Comparison of ENCODE assay signal across 1 cellular context in genomic region chr6:28978959-28979561, GRCh38.
TF ChIP-seq lines count a peak whose summit lies in the region.

No MANE protein-coding gene starts in this region.

TF ChIP-seq in K562, 482 proteins besides CTCF, POLR2A, EP300 and RAD21:
- no peak for TF ChIP-seq DDX20 (tag; IDR thresholded peaks at IDR 0.05; ENCODE audit: low read depth)
- TF ChIP-seq L3MBTL2 (IDR thresholded peaks at IDR 0.05) = no peak
- no peak for TF ChIP-seq SP2 (IDR thresholded peaks at IDR 0.05; ENCODE audit: extremely low read depth, low read depth, low read length, poor library complexity, severe bottlenecking)
- no peak for TF ChIP-seq PHB (CRISPR knock-in tag; IDR thresholded peaks at IDR 0.05)
- TF ChIP-seq ATF3 (IDR thresholded peaks at IDR 0.05) = peak; percentile 77
- no peak for TF ChIP-seq ATF3 (CRISPR knock-in tag; conservative IDR thresholded peaks at IDR 0.05)
- no peak for TF ChIP-seq CCAR2 (IDR thresholded peaks at IDR 0.05; ENCODE audit: low read depth, low read length)
- peak; percentile 85 for TF ChIP-seq CEBPB (tag; IDR thresholded peaks at IDR 0.05)
- TF ChIP-seq HEY1 (CRISPR knock-in tag; IDR thresholded peaks at IDR 0.05; ENCODE audit: borderline replicate concordance) = no peak
- TF ChIP-seq BDP1 (IDR thresholded peaks at IDR 0.05; ENCODE audit: insufficient read depth, insufficient read length) = no peak
- no peak for TF ChIP-seq JUND (IDR thresholded peaks at IDR 0.05; ENCODE audit: borderline replicate concordance, low read depth, low read length)
- TF ChIP-seq JUND (tag; IDR thresholded peaks at IDR 0.05; ENCODE audit: borderline replicate concordance, low read depth, low read length) = no peak
- TF ChIP-seq SMARCA5 (IDR thresholded peaks at IDR 0.05) = no peak
- 0 out of 2 replicates have a peak, but pooled peaks have one; percentile 13 for TF ChIP-seq NBN (IDR thresholded peaks at IDR 0.05; ENCODE audit: low read depth)
- TF ChIP-seq TOE1 (IDR thresholded peaks at IDR 0.05; ENCODE audit: borderline replicate concordance) = no peak
- TF ChIP-seq TOE1 (CRISPR knock-in tag; IDR thresholded peaks at IDR 0.05; ENCODE audit: borderline replicate concordance, low read depth) = peak; percentile 47; the same call in 1 of the 2 replicates
- TF ChIP-seq MYC (IDR thresholded peaks at IDR 0.05; ENCODE audit: low read depth, low read length) = 0 out of 2 replicates have a peak, but pooled peaks have one; percentile 9
- TF ChIP-seq MYC (CRISPR knock-in tag; IDR thresholded peaks at IDR 0.05; ENCODE audit: borderline replicate concordance, low read depth) = no peak
- no peak for TF ChIP-seq HNRNPH1 (optimal IDR thresholded peaks at IDR 0.05; ENCODE audit: low read depth, low read length)
- no peak for TF ChIP-seq U2AF1 (optimal IDR thresholded peaks at IDR 0.05; ENCODE audit: low read depth, low read length)
- TF ChIP-seq CEBPG (CRISPR knock-in tag; IDR thresholded peaks at IDR 0.05) = no peak
- peak; percentile 33 to 85; a peak in 3 of 4 replicates for TF ChIP-seq CEBPG (tag; conservative IDR thresholded peaks at IDR 0.05 in 1 of 2, IDR thresholded peaks at IDR 0.05 in 1 of 2)
- TF ChIP-seq POLR2H (tag; IDR thresholded peaks at IDR 0.05; ENCODE audit: low read depth) = peak; percentile 36
- TF ChIP-seq ERF (CRISPR knock-in tag; IDR thresholded peaks at IDR 0.05) = no peak
- TF ChIP-seq MEIS2 (IDR thresholded peaks at IDR 0.05; ENCODE audit: partially characterized antibody) = peak; percentile 5
- TF ChIP-seq ZNF512 (tag; IDR thresholded peaks at IDR 0.05) = peak; percentile 68
- TF ChIP-seq CHD2 (IDR thresholded peaks at IDR 0.05; ENCODE audit: low read depth, low read length) = no peak
- no peak for TF ChIP-seq THRA (IDR thresholded peaks at IDR 0.05)
- TF ChIP-seq TAL1 (IDR thresholded peaks at IDR 0.05) = no peak
- TF ChIP-seq ZNF584 (CRISPR knock-in tag; IDR thresholded peaks at IDR 0.05; ENCODE audit: low read depth) = no peak
- TF ChIP-seq, protein P1, sequence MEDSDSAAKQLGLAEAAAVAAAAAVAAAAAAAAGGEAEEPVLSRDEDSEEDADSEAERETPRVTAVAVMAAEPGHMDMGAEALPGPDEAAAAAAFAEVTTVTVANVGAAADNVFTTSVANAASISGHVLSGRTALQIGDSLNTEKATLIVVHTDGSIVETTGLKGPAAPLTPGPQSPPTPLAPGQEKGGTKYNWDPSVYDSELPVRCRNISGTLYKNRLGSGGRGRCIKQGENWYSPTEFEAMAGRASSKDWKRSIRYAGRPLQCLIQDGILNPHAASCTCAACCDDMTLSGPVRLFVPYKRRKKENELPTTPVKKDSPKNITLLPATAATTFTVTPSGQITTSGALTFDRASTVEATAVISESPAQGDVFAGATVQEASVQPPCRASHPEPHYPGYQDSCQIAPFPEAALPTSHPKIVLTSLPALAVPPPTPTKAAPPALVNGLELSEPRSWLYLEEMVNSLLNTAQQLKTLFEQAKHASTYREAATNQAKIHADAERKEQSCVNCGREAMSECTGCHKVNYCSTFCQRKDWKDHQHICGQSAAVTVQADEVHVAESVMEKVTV (CRISPR knock-in tag; IDR thresholded peaks at IDR 0.05) = no peak
- TF ChIP-seq ZNF140 (CRISPR knock-in tag; IDR thresholded peaks at IDR 0.05) = no peak
- TF ChIP-seq TCFL5 (CRISPR knock-in tag; conservative IDR thresholded peaks at IDR 0.05) = no peak
- peak; percentile 63; the same call in 1 of the 2 replicates for TF ChIP-seq KLF13 (tag; IDR thresholded peaks at IDR 0.05; ENCODE audit: borderline replicate concordance, low read depth)
- peak; percentile 27 for TF ChIP-seq WHSC1 (IDR thresholded peaks at IDR 0.05; ENCODE audit: low read length)
- TF ChIP-seq, protein P2, sequence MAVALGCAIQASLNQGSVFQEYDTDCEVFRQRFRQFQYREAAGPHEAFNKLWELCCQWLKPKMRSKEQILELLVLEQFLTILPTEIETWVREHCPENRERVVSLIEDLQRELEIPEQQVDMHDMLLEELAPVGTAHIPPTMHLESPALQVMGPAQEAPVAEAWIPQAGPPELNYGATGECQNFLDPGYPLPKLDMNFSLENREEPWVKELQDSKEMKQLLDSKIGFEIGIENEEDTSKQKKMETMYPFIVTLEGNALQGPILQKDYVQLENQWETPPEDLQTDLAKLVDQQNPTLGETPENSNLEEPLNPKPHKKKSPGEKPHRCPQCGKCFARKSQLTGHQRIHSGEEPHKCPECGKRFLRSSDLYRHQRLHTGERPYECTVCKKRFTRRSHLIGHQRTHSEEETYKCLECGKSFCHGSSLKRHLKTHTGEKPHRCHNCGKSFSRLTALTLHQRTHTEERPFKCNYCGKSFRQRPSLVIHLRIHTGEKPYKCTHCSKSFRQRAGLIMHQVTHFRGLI (CRISPR knock-in tag; IDR thresholded peaks at IDR 0.05) = no peak
- TF ChIP-seq, protein P3, sequence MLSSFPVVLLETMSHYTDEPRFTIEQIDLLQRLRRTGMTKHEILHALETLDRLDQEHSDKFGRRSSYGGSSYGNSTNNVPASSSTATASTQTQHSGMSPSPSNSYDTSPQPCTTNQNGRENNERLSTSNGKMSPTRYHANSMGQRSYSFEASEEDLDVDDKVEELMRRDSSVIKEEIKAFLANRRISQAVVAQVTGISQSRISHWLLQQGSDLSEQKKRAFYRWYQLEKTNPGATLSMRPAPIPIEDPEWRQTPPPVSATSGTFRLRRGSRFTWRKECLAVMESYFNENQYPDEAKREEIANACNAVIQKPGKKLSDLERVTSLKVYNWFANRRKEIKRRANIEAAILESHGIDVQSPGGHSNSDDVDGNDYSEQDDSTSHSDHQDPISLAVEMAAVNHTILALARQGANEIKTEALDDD (IDR thresholded peaks at IDR 0.05) = peak; percentile 53; the same call in 1 of the 2 replicates
- 0 out of 4 replicates have a peak, but pooled peaks of 1 of the 2 experiments have one; percentile 22 for TF ChIP-seq MAZ (CRISPR knock-in tag; conservative IDR thresholded peaks at IDR 0.05 in 1 of 2, IDR thresholded peaks at IDR 0.05 in 1 of 2)
- TF ChIP-seq SREBF2 (CRISPR knock-in tag; IDR thresholded peaks at IDR 0.05) = no peak
- TF ChIP-seq HNRNPL (IDR thresholded peaks at IDR 0.05; ENCODE audit: low read depth, low read length) = no peak
- TF ChIP-seq ZNF589 (CRISPR knock-in tag; IDR thresholded peaks at IDR 0.05; ENCODE audit: low read depth) = peak; percentile 3; the same call in 1 of the 2 replicates
- TF ChIP-seq, protein P4, sequence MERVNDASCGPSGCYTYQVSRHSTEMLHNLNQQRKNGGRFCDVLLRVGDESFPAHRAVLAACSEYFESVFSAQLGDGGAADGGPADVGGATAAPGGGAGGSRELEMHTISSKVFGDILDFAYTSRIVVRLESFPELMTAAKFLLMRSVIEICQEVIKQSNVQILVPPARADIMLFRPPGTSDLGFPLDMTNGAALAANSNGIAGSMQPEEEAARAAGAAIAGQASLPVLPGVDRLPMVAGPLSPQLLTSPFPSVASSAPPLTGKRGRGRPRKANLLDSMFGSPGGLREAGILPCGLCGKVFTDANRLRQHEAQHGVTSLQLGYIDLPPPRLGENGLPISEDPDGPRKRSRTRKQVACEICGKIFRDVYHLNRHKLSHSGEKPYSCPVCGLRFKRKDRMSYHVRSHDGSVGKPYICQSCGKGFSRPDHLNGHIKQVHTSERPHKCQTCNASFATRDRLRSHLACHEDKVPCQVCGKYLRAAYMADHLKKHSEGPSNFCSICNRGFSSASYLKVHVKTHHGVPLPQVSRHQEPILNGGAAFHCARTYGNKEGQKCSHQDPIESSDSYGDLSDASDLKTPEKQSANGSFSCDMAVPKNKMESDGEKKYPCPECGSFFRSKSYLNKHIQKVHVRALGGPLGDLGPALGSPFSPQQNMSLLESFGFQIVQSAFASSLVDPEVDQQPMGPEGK (CRISPR knock-in tag; IDR thresholded peaks at IDR 0.05; ENCODE audit: borderline replicate concordance) = no peak
